ENCODE assay signal across 24 cellular contexts in genomic region chr7:40815022-40815421, GRCh38.
A peak's percentile ranks its signal among the peaks of the same experiment; 100 is the strongest.
DNase-seq lines count a peak whose midpoint lies in the region; ATAC-seq, FAIRE-seq and TF ChIP-seq lines count a peak whose summit lies in the region.
"Had no signal": no experiment of that assay in that cellular context is flagged by ENCODE, and none has a peak within 500 bp of the region (broad histone marks: within the 10 kb centered on the region; RNA-seq: fewer than 3 reads in every experiment).

No MANE protein-coding gene starts in this region.

- ATAC-seq in RWPE2 (ENCODE audit: low read depth) = no peak
- ATAC-seq in HG03135 (IDR thresholded peaks at IDR 0.05; ENCODE audit: unreplicated experiment) = no peak
- no peak for ATAC-seq in HG03457 (IDR thresholded peaks at IDR 0.05; ENCODE audit: unreplicated experiment)
- ATAC-seq: CD8-positive, alpha-beta T cell had no signal

- no peaks in the 10 kb centered on the region for H3K36me3 ChIP-seq in RWPE2 (ENCODE audit: low read depth)
- no peaks in the 10 kb centered on the region for H3K36me3 ChIP-seq in kidney (ENCODE audit: control insufficient read depth in 1 of 2, insufficient read depth in 2 of 2, low read length in 2 of 2)
- no peaks in the 10 kb centered on the region for H3K36me3 ChIP-seq in skeletal muscle satellite cell (ENCODE audit: insufficient read depth, low read length)

- H3K4me1 ChIP-seq in RWPE2 (ENCODE audit: insufficient read depth, poor library complexity, severe bottlenecking) (peaks cover 6% of the 10 kb centered on the region), kidney (ENCODE audit: control insufficient read depth in 1 of 2, insufficient read depth in 1 of 2, low read depth in 1 of 2, low read length in 2 of 2) (no peaks in the 10 kb centered on the region), skeletal muscle satellite cell (ENCODE audit: control insufficient read depth, insufficient read depth, low read length) (peaks cover 15% of the 10 kb centered on the region)
- H3K4me1 ChIP-seq: Caco-2 had no signal

- H3K4me3 ChIP-seq in RWPE2 (ENCODE audit: severe bottlenecking) = no peak overlapping the region
- no peak overlapping the region for H3K4me3 ChIP-seq in kidney (ENCODE audit: low read length in 2 of 2)
- peak overlapping the region; percentile 30 for H3K4me3 ChIP-seq in skeletal muscle satellite cell (ENCODE audit: low read length)
- H3K4me3 ChIP-seq: SK-N-MC had no signal

- no peaks in the 10 kb centered on the region for H3K27me3 ChIP-seq in RWPE2 (ENCODE audit: insufficient read depth, poor library complexity, severe bottlenecking)
- no peaks in the 10 kb centered on the region for H3K27me3 ChIP-seq in skeletal muscle satellite cell (ENCODE audit: control insufficient read depth, insufficient read depth, low read length)

- no peak overlapping the region for H3K4me2 ChIP-seq in skeletal muscle satellite cell (ENCODE audit: low read length)

- FAIRE-seq in kidney (lab: Jason Lieb, UNC) = no peak
- FAIRE-seq: GM12892, HTR-8/SVneo had no signal

- H3K9me3 ChIP-seq in RWPE2 (ENCODE audit: severe bottlenecking) = no peaks in the 10 kb centered on the region
- H3K9me3 ChIP-seq in kidney (ENCODE audit: control insufficient read depth in 1 of 2, low read length in 2 of 2) = peaks cover 0 to 8% of the 10 kb centered on the region in 2 donors
- H3K9me3 ChIP-seq in skeletal muscle satellite cell (replicated peaks; ENCODE audit: low read length) = no peaks in the 10 kb centered on the region
- H3K9me3 ChIP-seq: Caco-2 had no signal

- H3K9ac ChIP-seq in kidney (ENCODE audit: low read length in 2 of 2) (no peak overlapping the region), skeletal muscle satellite cell (ENCODE audit: low read depth, low read length) (no peak overlapping the region)

- intact Hi-C loops in kidney (cut with DNase I) = no loop called here

- H3K27ac ChIP-seq in RWPE2 (ENCODE audit: poor library complexity, severe bottlenecking) (peak overlapping the region; percentile 41), epithelial cell of prostate (peak overlapping the region; percentile 89), kidney (ENCODE audit: low read depth in 2 of 2, low read length in 2 of 2) (no peak overlapping the region)
- H3K27ac ChIP-seq: C4-2B, SK-N-MC had no signal

- DNase-seq in RWPE2 (ENCODE audit: low spot score) (no peak), epithelial cell of prostate (ENCODE audit: low read depth, low spot score) (no peak), kidney (peak; percentile 61), NCI-H1092 (lab: John Stamatoyannopoulos, UW) (no peak), anterior cingulate cortex (lab: John Stamatoyannopoulos, UW) (no peak)
- DNase-seq: Caco-2; CD8-positive, alpha-beta T cell; DMS79 treated with DMSO at 0.1 percent for 48 hours; KG1; MM.1S; NCI-H1417; NCI-H1694; NCI-H2029 treated with DMSO at 0.1 percent for 48 hours; NCI-H2227 treated with DMSO at 0.1 percent for 48 hours; NCI-H69; RPMI8226; SIG-M5 had no signal

- TF ChIP-seq CTCF in RWPE2 (IDR thresholded peaks at IDR 0.05; ENCODE audit: poor library complexity, severe bottlenecking) (no peak), kidney (IDR thresholded peaks at IDR 0.05; ENCODE audit: borderline replicate concordance, extremely low read depth, insufficient read depth) (no peak)

Comparison
In these comparisons a context has a peak if more than half of its experiments do, and no peak if none do; other contexts are left out.
1. H3K27ac ChIP-seq: peak in RWPE2 (single experiment) and epithelial cell of prostate (single experiment); none in kidney (0 of 2).